ENCODE assay signal across 7 cellular contexts in the genomic region with DNA sequence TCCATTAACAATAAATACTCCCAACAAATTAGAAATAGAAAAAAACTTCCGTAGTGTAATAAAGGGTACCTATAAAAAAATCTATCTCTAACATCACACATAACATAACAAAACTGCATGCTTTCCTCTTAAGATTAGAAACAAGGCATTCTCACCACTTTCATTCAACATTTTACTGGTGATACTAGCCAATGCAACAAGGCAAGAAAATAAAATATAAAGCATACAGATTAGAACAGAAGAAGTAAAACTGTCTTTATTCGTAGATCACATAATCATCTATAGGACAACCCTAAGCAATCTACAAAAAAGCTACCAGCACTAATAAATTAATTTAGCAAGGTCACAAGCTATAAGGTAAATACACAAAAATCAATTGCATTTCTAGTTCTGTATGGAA.
"Had no signal": no experiment of that assay in that cellular context is flagged by ENCODE, and none has a peak within 500 bp of the region (broad histone marks: within the 10 kb centered on the region; RNA-seq: fewer than 3 reads in every experiment).

No MANE protein-coding gene starts in this region.

- H3K4me1 ChIP-seq: HAP-1 had no signal

- H2AFZ ChIP-seq: GM23248 had no signal

- H3K27ac ChIP-seq: GM23248, HL-60 had no signal

- H3K9me3 ChIP-seq: HAP-1 had no signal

- H3K9ac ChIP-seq: GM23248 had no signal

- H3K36me3 ChIP-seq: HAP-1 had no signal

- DNase-seq: GM23248, GOT3, H7, IMR-90, KBM-7 had no signal

- H3K4me3 ChIP-seq: GM23248, HAP-1 had no signal
